ENCODE assay signal across 21 cellular contexts in genomic region chr3:132504375-132504921, GRCh38.
"Had no signal": no experiment of that assay in that cellular context is flagged by ENCODE, and none has a peak within 500 bp of the region (broad histone marks: within the 10 kb centered on the region; RNA-seq: fewer than 3 reads in every experiment).

No MANE protein-coding gene starts in this region.

- H3K27ac ChIP-seq: esophagus squamous epithelium, gastroesophageal sphincter, right atrium auricular region, sigmoid colon, skin epidermis, stomach, thoracic aorta had no signal

- H3K27me3 ChIP-seq: esophagus squamous epithelium, gastroesophageal sphincter, right atrium auricular region, sigmoid colon, stomach had no signal

- H3K4me3 ChIP-seq: esophagus squamous epithelium, gastroesophageal sphincter, lung, right atrium auricular region, sigmoid colon, skin epidermis, stomach, thoracic aorta had no signal

- H3K4me1 ChIP-seq: esophagus squamous epithelium, gastroesophageal sphincter, right atrium auricular region, sigmoid colon, stomach had no signal

- DNase-seq: dermis blood vessel endothelial cell; esophagus squamous epithelium; glutamatergic neuron; kidney; left cardiac atrium; left ventricle myocardium superior; mesenchymal stem cell; midbrain; naive B cell; posterior cingulate gyrus; sigmoid colon; stimulated activated CD4-positive, alpha-beta T cell treated with anti-CD3 and anti-CD28 coated beads, Interleukin-12 subunit alpha, Interleukin-12 subunit beta, amount 100 ng/mL, for 4 hours; stimulated activated naive CD4-positive, alpha-beta T cell; stomach; substantia nigra; trophoblast cell had no signal

- H3K9me3 ChIP-seq: esophagus squamous epithelium, gastroesophageal sphincter, right atrium auricular region, sigmoid colon, stomach, thoracic aorta had no signal

- ATAC-seq: gastroesophageal sphincter, left cardiac atrium, left ventricle myocardium superior had no signal
